Comparison of ENCODE assay signal across 14 cellular contexts in genomic region chr2:132253496-132254305, GRCh38.
"Had no signal": no experiment of that assay in that cellular context is flagged by ENCODE, and none has a peak within 500 bp of the region (broad histone marks: within the 10 kb centered on the region; RNA-seq: fewer than 3 reads in every experiment).

No MANE protein-coding gene starts in this region.

- ATAC-seq: activated CD8-positive, alpha-beta T cell treated with anti-CD3 and anti-CD28 coated beads for 36 hours; activated T-helper 17 cell treated with anti-CD3 and anti-CD28 coated beads, Interleukin-2, amount 50 U/mL, for 72 hours; gastrocnemius medialis; naive thymus-derived CD8-positive, alpha-beta T cell had no signal

- H3K36me3 ChIP-seq: colonic mucosa, gastrocnemius medialis had no signal

- H3K27ac Mint-ChIP-seq: activated CD4-positive, alpha-beta T cell treated with anti-CD3 and anti-CD28 coated beads, Interleukin-2, amount 10 ng/mL, durations not matched to agents 24 days and 14 days; activated CD8-positive, alpha-beta T cell treated with anti-CD3 and anti-CD28 coated beads for 36 hours; activated naive CD4-positive, alpha-beta T cell treated with anti-CD3 and anti-CD28 coated beads for 36 hours; activated T-helper 17 cell treated with anti-CD3 and anti-CD28 coated beads, Interleukin-2, amount 50 U/mL, for 72 hours; brain; naive thymus-derived CD8-positive, alpha-beta T cell had no signal

- H3K27ac ChIP-seq: colonic mucosa, gastrocnemius medialis had no signal

- H3K4me3 ChIP-seq: colonic mucosa, gastrocnemius medialis had no signal

- H3K4me3 Mint-ChIP-seq: activated CD4-positive, alpha-beta T cell treated with anti-CD3 and anti-CD28 coated beads, Interleukin-2, amount 10 ng/mL, durations not matched to agents 24 days and 14 days; activated CD8-positive, alpha-beta T cell treated with anti-CD3 and anti-CD28 coated beads for 36 hours; activated naive CD4-positive, alpha-beta T cell treated with anti-CD3 and anti-CD28 coated beads for 36 hours; activated T-helper 17 cell treated with anti-CD3 and anti-CD28 coated beads, Interleukin-2, amount 50 U/mL, for 72 hours; brain; naive thymus-derived CD8-positive, alpha-beta T cell had no signal

- H3K9me3 ChIP-seq: colonic mucosa, gastrocnemius medialis had no signal

- DNase-seq: activated CD4-positive, alpha-beta T cell treated with anti-CD3 and anti-CD28 coated beads, Interleukin-2, amount 10 ng/mL, durations not matched to agents 24 days and 14 days; activated CD8-positive, alpha-beta T cell treated with anti-CD3 and anti-CD28 coated beads for 36 hours; activated naive CD4-positive, alpha-beta T cell treated with anti-CD3 and anti-CD28 coated beads for 36 hours; activated T-cell treated with anti-CD3 and anti-CD28 coated beads, Interleukin-2, amount 50 U/mL, for 1 hour; central memory CD4-positive, alpha-beta T cell; colonic mucosa; gastrocnemius medialis; mesenchymal stem cell; naive thymus-derived CD8-positive, alpha-beta T cell; nucleus accumbens; stimulated activated CD4-positive, alpha-beta T cell treated with anti-CD3 and anti-CD28 coated beads, Interleukin-15, amount 100 ng/mL, for 24 hours; stimulated activated CD4-positive, alpha-beta T cell treated with anti-CD3 and anti-CD28 coated beads, Interleukin-4, amount 100 ng/mL, for 1 hour had no signal

- H3K4me1 Mint-ChIP-seq: activated CD4-positive, alpha-beta T cell treated with anti-CD3 and anti-CD28 coated beads, Interleukin-2, amount 10 ng/mL, durations not matched to agents 24 days and 14 days; activated T-helper 17 cell treated with anti-CD3 and anti-CD28 coated beads, Interleukin-2, amount 50 U/mL, for 72 hours; brain had no signal

- H3K4me1 ChIP-seq: colonic mucosa, gastrocnemius medialis had no signal
